ENCODE assay signal across 1 cellular context in the genomic region with DNA sequence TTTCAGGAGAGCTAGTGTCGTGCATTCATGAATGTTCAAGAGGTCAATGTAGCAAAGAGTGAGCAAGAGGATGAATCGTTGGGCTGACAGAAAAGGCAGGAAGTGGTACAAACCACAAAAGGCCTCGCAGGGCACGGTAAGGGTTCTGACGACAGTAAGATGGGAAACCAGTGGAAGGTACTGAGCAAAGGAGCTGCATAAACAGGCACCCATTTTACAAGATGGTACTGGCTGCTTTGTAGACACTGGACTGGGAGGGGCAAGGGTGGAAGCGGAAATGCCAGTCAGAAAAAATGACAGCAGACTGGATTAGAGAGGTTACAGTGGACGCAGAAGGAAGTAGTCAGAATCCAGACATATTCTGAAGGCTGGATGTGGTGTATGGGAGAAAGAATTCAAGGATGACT.
TF ChIP-seq lines count a peak whose summit lies in the region.

No MANE protein-coding gene starts in this region.

TF ChIP-seq in SK-N-SH, 30 proteins besides CTCF, POLR2A, EP300 and RAD21 (continued from another document):
- TF ChIP-seq FOXM1 (IDR thresholded peaks at IDR 0.05; ENCODE audit: low read depth) (0 out of 2 replicates have a peak, but pooled peaks have one; percentile 3), GABPA (IDR thresholded peaks at IDR 0.05; ENCODE audit: low read depth) (peak; percentile 68), TCF12 (IDR thresholded peaks at IDR 0.05) (peak; percentile 60), MEF2A (IDR thresholded peaks at IDR 0.05; ENCODE audit: borderline replicate concordance, low read depth) (no peak), NRF1 (IDR thresholded peaks at IDR 0.05; ENCODE audit: low read depth, low read length) (no peak), CHD2 (IDR thresholded peaks at IDR 0.05; ENCODE audit: low read length, partially characterized antibody) (no peak), RCOR1 (IDR thresholded peaks at IDR 0.05; ENCODE audit: low read length) (no peak), MAX (IDR thresholded peaks at IDR 0.05; ENCODE audit: low read depth) (peak; percentile 72), GATA2 (CRISPR knock-in tag; IDR thresholded peaks at IDR 0.05) (no peak), PBX3 (IDR thresholded peaks at IDR 0.05) (peak; percentile 97), NFIC (IDR thresholded peaks at IDR 0.05; ENCODE audit: borderline replicate concordance) (peak; percentile 3; the same call in 1 of the 2 replicates), RFX5 (IDR thresholded peaks at IDR 0.05; ENCODE audit: low read length) (no peak)
- TF ChIP-seq, protein P1, sequence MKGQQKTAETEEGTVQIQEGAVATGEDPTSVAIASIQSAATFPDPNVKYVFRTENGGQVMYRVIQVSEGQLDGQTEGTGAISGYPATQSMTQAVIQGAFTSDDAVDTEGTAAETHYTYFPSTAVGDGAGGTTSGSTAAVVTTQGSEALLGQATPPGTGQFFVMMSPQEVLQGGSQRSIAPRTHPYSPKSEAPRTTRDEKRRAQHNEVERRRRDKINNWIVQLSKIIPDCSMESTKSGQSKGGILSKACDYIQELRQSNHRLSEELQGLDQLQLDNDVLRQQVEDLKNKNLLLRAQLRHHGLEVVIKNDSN (IDR thresholded peaks at IDR 0.05; ENCODE audit: borderline replicate concordance, low read depth): no peak
- TF ChIP-seq, protein P2, sequence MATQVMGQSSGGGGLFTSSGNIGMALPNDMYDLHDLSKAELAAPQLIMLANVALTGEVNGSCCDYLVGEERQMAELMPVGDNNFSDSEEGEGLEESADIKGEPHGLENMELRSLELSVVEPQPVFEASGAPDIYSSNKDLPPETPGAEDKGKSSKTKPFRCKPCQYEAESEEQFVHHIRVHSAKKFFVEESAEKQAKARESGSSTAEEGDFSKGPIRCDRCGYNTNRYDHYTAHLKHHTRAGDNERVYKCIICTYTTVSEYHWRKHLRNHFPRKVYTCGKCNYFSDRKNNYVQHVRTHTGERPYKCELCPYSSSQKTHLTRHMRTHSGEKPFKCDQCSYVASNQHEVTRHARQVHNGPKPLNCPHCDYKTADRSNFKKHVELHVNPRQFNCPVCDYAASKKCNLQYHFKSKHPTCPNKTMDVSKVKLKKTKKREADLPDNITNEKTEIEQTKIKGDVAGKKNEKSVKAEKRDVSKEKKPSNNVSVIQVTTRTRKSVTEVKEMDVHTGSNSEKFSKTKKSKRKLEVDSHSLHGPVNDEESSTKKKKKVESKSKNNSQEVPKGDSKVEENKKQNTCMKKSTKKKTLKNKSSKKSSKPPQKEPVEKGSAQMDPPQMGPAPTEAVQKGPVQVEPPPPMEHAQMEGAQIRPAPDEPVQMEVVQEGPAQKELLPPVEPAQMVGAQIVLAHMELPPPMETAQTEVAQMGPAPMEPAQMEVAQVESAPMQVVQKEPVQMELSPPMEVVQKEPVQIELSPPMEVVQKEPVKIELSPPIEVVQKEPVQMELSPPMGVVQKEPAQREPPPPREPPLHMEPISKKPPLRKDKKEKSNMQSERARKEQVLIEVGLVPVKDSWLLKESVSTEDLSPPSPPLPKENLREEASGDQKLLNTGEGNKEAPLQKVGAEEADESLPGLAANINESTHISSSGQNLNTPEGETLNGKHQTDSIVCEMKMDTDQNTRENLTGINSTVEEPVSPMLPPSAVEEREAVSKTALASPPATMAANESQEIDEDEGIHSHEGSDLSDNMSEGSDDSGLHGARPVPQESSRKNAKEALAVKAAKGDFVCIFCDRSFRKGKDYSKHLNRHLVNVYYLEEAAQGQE (IDR thresholded peaks at IDR 0.05; ENCODE audit: low read depth, low read length): no peak
